Comparison of ENCODE assay signal across 13 cellular contexts in the genomic region with DNA sequence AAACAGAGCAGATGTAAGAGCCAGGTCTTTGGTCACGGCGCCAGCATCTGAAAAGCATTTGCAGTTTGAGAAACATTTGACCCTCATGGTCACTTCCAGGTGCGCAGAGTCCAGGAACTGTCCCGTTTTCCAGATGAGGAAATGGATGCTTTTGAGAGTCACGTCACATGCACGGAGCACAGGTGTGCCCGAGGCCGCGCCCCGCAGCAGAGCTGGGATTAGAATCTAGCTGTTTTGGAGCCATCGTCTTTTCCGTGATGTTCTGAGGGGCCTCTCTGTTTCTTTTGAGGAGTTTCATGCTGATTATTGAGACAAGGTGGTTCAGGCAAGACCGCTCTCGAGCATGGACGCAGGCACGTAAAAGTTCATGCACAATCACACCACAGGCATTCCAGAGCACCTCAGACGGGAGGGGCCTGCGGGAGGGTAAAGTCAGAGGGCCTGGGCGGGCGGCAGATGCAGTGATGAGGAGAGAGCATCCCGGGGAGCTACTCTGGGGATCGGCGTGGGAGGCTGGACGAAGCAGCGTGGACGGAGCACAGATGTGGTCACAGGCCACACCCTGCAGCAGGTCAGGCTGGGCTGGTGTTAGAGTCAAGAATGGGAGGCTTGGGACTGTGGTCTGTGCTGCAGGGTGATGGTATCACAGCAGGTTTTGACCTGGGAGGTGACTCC.
DNase-seq lines count a peak whose midpoint lies in the region; ATAC-seq, FAIRE-seq and TF ChIP-seq lines count a peak whose summit lies in the region.
"Had no signal": no experiment of that assay in that cellular context is flagged by ENCODE, and none has a peak within 500 bp of the region (broad histone marks: within the 10 kb centered on the region; RNA-seq: fewer than 3 reads in every experiment).

No MANE protein-coding gene starts in this region.

- H3K27me3 Mint-ChIP-seq in astrocyte (ENCODE audit: low read depth, unreplicated experiment) = peaks cover 18% of the 10 kb centered on the region

- H3K4me3 ChIP-seq in astrocyte (ENCODE audit: insufficient read depth, low read depth, low read length) (no peak overlapping the region), tibial artery (no peak overlapping the region)
- H3K4me3 ChIP-seq: K562 had no signal

- no peak overlapping the region for H3K4me2 ChIP-seq in astrocyte (ENCODE audit: low read length)

- H3K4me1 ChIP-seq in astrocyte (ENCODE audit: insufficient read depth, low read length) (peaks cover 19% of the 10 kb centered on the region), tibial artery (peaks cover 0 to 18% (median 16%) of the 10 kb centered on the region in 4 donors)

- DNase-seq in activated effector memory CD4-positive, alpha-beta T cell treated with anti-CD3 and anti-CD28 coated beads, Interleukin-2, amount 50 U/mL, for 16 hours = peak; percentile 33
- no peak for DNase-seq in activated effector memory CD4-positive, alpha-beta T cell treated with Interleukin-2 at 50 U/mL for 16 hours
- DNase-seq in astrocyte (ENCODE audit: low read depth) (no peak), mesenteric fat pad (ENCODE audit: low spot score) (peak; percentile 75), tibial artery (peak; percentile 20 to 64), dedifferentiated amniotic fluid mesenchymal stem cell (ENCODE audit: extremely low spot score) (no peak), RKO (ENCODE audit: low spot score) (no peak)
- DNase-seq: NCI-H1436 treated with DMSO at 0.1 percent for 48 hours, NCI-H524 treated with DMSO at 0.1 percent for 48 hours had no signal

- peaks cover 15% of the 10 kb centered on the region for H3K4me1 Mint-ChIP-seq in astrocyte (ENCODE audit: low read depth, unreplicated experiment)

- H3K9me3 ChIP-seq in astrocyte (ENCODE audit: insufficient read depth, low read depth, low read length) = no peaks in the 10 kb centered on the region
- no peaks in the 10 kb centered on the region for H3K9me3 ChIP-seq in tibial artery
- H3K9me3 ChIP-seq: neutrophil had no signal

- H3K27ac ChIP-seq in astrocyte (ENCODE audit: low read depth, low read length) (no peak overlapping the region), tibial artery (peak overlapping the region; percentile 70)
- H3K27ac ChIP-seq: neutrophil had no signal

- peaks cover 2% of the 10 kb centered on the region for H3K9me3 Mint-ChIP-seq in astrocyte (ENCODE audit: unreplicated experiment)

- no peak overlapping the region for H2AFZ ChIP-seq in astrocyte (ENCODE audit: low read depth, low read length)

- H3K4me3 Mint-ChIP-seq in astrocyte (ENCODE audit: unreplicated experiment) = no peak overlapping the region

- no peak for ATAC-seq in GM21515 (IDR thresholded peaks at IDR 0.05; ENCODE audit: unreplicated experiment)
- ATAC-seq: K562 had no signal

- peak overlapping the region; percentile 20 for H3K27ac Mint-ChIP-seq in astrocyte (ENCODE audit: unreplicated experiment)

- no peak for FAIRE-seq in astrocyte (lab: Jason Lieb, UNC)
- FAIRE-seq: bronchial epithelial cell, K562 had no signal

- no peaks in the 10 kb centered on the region for H3K36me3 Mint-ChIP-seq in astrocyte (ENCODE audit: low read depth, unreplicated experiment)

- no peaks in the 10 kb centered on the region for H3K79me2 ChIP-seq in astrocyte (ENCODE audit: insufficient read depth, low read length)

- no peak overlapping the region for H3K9ac ChIP-seq in astrocyte (ENCODE audit: low read length)

- no peaks in the 10 kb centered on the region for H4K20me1 ChIP-seq in astrocyte (ENCODE audit: insufficient read depth, low read length)

- H3K36me3 ChIP-seq in astrocyte (ENCODE audit: insufficient read depth, low read length) (no peaks in the 10 kb centered on the region), tibial artery (no peaks in the 10 kb centered on the region)
- H3K36me3 ChIP-seq: neutrophil had no signal

- intact Hi-C loops in tibial artery (cut with DNase I; ENCODE audit: low total_unique reads) = no loop called here

- H3K27me3 ChIP-seq in astrocyte (ENCODE audit: insufficient read depth, low read length) (no peaks in the 10 kb centered on the region), tibial artery (no peaks in the 10 kb centered on the region)
- H3K27me3 ChIP-seq: neutrophil had no signal

- no peak for TF ChIP-seq CTCF in astrocyte (IDR thresholded peaks at IDR 0.05; ENCODE audit: insufficient read depth, low read depth, low read length)
- TF ChIP-seq CTCF in tibial artery (IDR thresholded peaks at IDR 0.05) = no peak

Comparison
In these comparisons a context has a peak if more than half of its experiments do, and no peak if none do; other contexts are left out.
1. DNase-seq: peak in activated effector memory CD4-positive, alpha-beta T cell treated with anti-CD3 and anti-CD28 coated beads, Interleukin-2, amount 50 U/mL, for 16 hours (single experiment), mesenteric fat pad (single experiment) and tibial artery (2 of 2); none in activated effector memory CD4-positive, alpha-beta T cell treated with Interleukin-2 at 50 U/mL for 16 hours (single experiment), astrocyte (single experiment), dedifferentiated amniotic fluid mesenchymal stem cell (single experiment) and RKO (single experiment).